7 cellular contexts compared by ENCODE assay signal in genomic region chr2:180099308-180099707, GRCh38.
"Had no signal": no experiment of that assay in that cellular context is flagged by ENCODE, and none has a peak within 500 bp of the region (broad histone marks: within the 10 kb centered on the region; RNA-seq: fewer than 3 reads in every experiment).

No MANE protein-coding gene starts in this region.

- DNase-seq: IMR-90, KBM-7, KG1 had no signal

- FAIRE-seq: HTR-8/SVneo, K562 had no signal

- H3K4me2 ChIP-seq: KMS-11 had no signal

- ATAC-seq: K562 had no signal

- H3K27ac ChIP-seq: HL-60, KMS-11 had no signal

- H3K9ac ChIP-seq: KMS-11 had no signal

- H3K4me3 ChIP-seq: K562 had no signal
